ENCODE assay signal across 1 cellular context in genomic region chr12:23245186-23245585, GRCh38.
TF ChIP-seq lines count a peak whose summit lies in the region.

No MANE protein-coding gene starts in this region.

TF ChIP-seq in endothelial cell of umbilical vein, 7 proteins besides CTCF, POLR2A, EP300 and RAD21 (continued from another document):
- no peak for TF ChIP-seq MAX (IDR thresholded peaks at IDR 0.05; ENCODE audit: insufficient read depth, insufficient read length)
- TF ChIP-seq GATA2 (IDR thresholded peaks at IDR 0.05; ENCODE audit: insufficient read depth, insufficient read length, low read depth, low read length): no peak
- no peak for TF ChIP-seq EZH2 (IDR thresholded peaks at IDR 0.05; ENCODE audit: borderline replicate concordance, low read depth, low read length, severe bottlenecking)
